In the genomic region with DNA sequence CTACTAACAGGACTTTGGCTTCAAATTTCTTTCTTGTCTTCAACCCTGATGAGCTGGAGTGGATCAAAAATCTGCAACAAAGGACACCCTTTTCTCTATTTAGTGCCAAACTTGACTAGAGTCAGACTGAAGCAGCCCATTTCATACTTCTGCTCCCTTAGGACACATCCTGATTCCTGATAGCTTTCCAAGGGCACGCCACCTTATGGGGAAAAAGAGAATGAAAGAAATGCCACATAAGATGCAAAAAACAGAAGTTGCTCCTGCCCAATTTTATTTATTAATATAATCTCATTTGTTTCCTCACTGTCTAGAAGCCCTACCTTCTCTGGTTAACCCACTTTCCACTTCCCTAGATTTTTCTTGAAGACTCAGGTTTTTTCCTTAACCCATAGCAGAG, we compare ENCODE assay signal across 11 cellular contexts.
A peak's percentile ranks its signal among the peaks of the same experiment; 100 is the strongest.
DNase-seq lines count a peak whose midpoint lies in the region; ATAC-seq and TF ChIP-seq lines count a peak whose summit lies in the region.
"Had no signal": no experiment of that assay in that cellular context is flagged by ENCODE, and none has a peak within 500 bp of the region (broad histone marks: within the 10 kb centered on the region; RNA-seq: fewer than 3 reads in every experiment).

No MANE protein-coding gene starts in this region.

- H3K27ac ChIP-seq in mammary epithelial cell (ENCODE audit: insufficient read depth, low read depth, low read length) (no peak overlapping the region), liver (ENCODE audit: low read depth in 1 of 2, low read length in 2 of 2) (no peak overlapping the region), tibial artery (no peak overlapping the region)
- H3K27ac ChIP-seq: ascending aorta had no signal

- H3K4me3 ChIP-seq in BJ (ENCODE audit: low read depth, low read length): no peak overlapping the region
- H3K4me3 ChIP-seq in mammary epithelial cell (replicated peaks in 1 of 3; ENCODE audit: insufficient read depth in 1 of 3, low read depth in 2 of 3, low read length in 3 of 3): no peak overlapping the region
- H3K4me3 ChIP-seq in liver (ENCODE audit: low read depth in 1 of 3, low read length in 3 of 3): no peak overlapping the region
- H3K4me3 ChIP-seq in tibial artery: no peak overlapping the region
- no peak overlapping the region for H3K4me3 ChIP-seq in HAP-1
- H3K4me3 ChIP-seq: ascending aorta had no signal

- TF ChIP-seq RAD21 in liver (IDR thresholded peaks at IDR 0.05): peak in 1 of 2 donors; percentile 47

- H3K9ac ChIP-seq in mammary epithelial cell (ENCODE audit: insufficient read depth, low read length) (no peak overlapping the region), liver (ENCODE audit: low read depth in 1 of 2, low read length in 2 of 2) (no peak overlapping the region)

- no peaks in the 10 kb centered on the region for H3K4me1 ChIP-seq in mammary epithelial cell (ENCODE audit: insufficient read depth, low read length)
- H3K4me1 ChIP-seq in liver (ENCODE audit: control insufficient read depth in 4 of 4, insufficient read depth in 4 of 4, low read length in 3 of 4): no peaks in the 10 kb centered on the region
- no peaks in the 10 kb centered on the region for H3K4me1 ChIP-seq in tibial artery
- no peaks in the 10 kb centered on the region for H3K4me1 ChIP-seq in HAP-1
- H3K4me1 ChIP-seq: ascending aorta had no signal

- TF ChIP-seq CTCF in BJ (IDR thresholded peaks at IDR 0.05; ENCODE audit: insufficient read depth, low read depth, low read length) (peak; percentile 49), mammary epithelial cell (conservative IDR thresholded peaks at IDR 0.05 in 1 of 2, IDR thresholded peaks at IDR 0.05 in 1 of 2; ENCODE audit: extremely low read depth in 1 of 2, insufficient read depth in 1 of 2, low read depth in 1 of 2, low read length in 2 of 2) (peak; percentile 45 to 50), liver (IDR thresholded peaks at IDR 0.05; ENCODE audit: low read depth, low read length, missing input control) (peak; percentile 25), tibial artery (IDR thresholded peaks at IDR 0.05) (no peak)

- H3K4me2 ChIP-seq in mammary epithelial cell (ENCODE audit: insufficient read depth, low read depth, low read length): no peak overlapping the region

- in situ Hi-C loops in mammary epithelial cell (cut with MboI; ENCODE audit: low sequenced_read_pairs in 2 of 2) (no loop called here), HAP-1 (cut with MboI; ENCODE audit: low sequenced_read_pairs) (no loop called here)

- H4K20me1 ChIP-seq in mammary epithelial cell (ENCODE audit: insufficient read depth, low read length): peaks cover 3% of the 10 kb centered on the region

- no peak for DNase-seq in BJ (ENCODE audit: low read depth)
- peak; percentile 16 for DNase-seq in HT1080 (ENCODE audit: low read depth)
- peak; percentile 9 for DNase-seq in mammary epithelial cell
- no peak for DNase-seq in tibial artery
- no peak for DNase-seq in islet precursor cell
- no peak for DNase-seq in HAP-1 (ENCODE audit: low spot score in 2 of 2)
- DNase-seq: activated CD8-positive, alpha-beta memory T cell treated with anti-CD3 and anti-CD28 coated beads for 24 hours; glutamatergic neuron had no signal

- H3K36me3 ChIP-seq in BJ (ENCODE audit: control insufficient read depth, insufficient read depth, low read length) (no peaks in the 10 kb centered on the region), mammary epithelial cell (ENCODE audit: insufficient read depth, low read length) (no peaks in the 10 kb centered on the region), liver (ENCODE audit: control insufficient read depth in 4 of 4, insufficient read depth in 3 of 4, low read depth in 1 of 4, low read length in 3 of 4) (no peaks in the 10 kb centered on the region), tibial artery (no peaks in the 10 kb centered on the region), HAP-1 (replicated peaks) (no peaks in the 10 kb centered on the region)
- H3K36me3 ChIP-seq: ascending aorta had no signal

- H3K27me3 ChIP-seq in BJ (ENCODE audit: control insufficient read depth, insufficient read depth, low read length) (no peaks in the 10 kb centered on the region; the same call in 1 of the 2 replicates), mammary epithelial cell (ENCODE audit: insufficient read depth, low read length) (peaks cover 3% of the 10 kb centered on the region), liver (ENCODE audit: control insufficient read depth in 4 of 4, insufficient read depth in 4 of 4, low read length in 3 of 4) (no peaks in the 10 kb centered on the region), tibial artery (no peaks in the 10 kb centered on the region), HAP-1 (ENCODE audit: low read depth) (0 out of 2 replicates have a peak, but pooled peaks cover 2% of the 10 kb centered on the region)
- H3K27me3 ChIP-seq: ascending aorta had no signal

- CTCF ChIA-PET in BJ (lab: Yijun Ruan, JAX): interaction anchor here (1.6 kb wide), 1 partner anchor 328 kb away, joined by 7 read pairs; no protein-coding TSS in a partner anchor
- CTCF ChIA-PET in mammary epithelial cell (lab: Charles Lee; ENCODE audit: low non-redundant PET): interaction anchor here (0.6 kb wide), 1 partner anchor 535 kb away, joined by 3 read pairs; no protein-coding TSS in a partner anchor

- no peak overlapping the region for H2AFZ ChIP-seq in mammary epithelial cell (ENCODE audit: low read depth, low read length)

- ATAC-seq in HG02981 (IDR thresholded peaks at IDR 0.05; ENCODE audit: unreplicated experiment): no peak

- dilution Hi-C loops in mammary epithelial cell (cut with HindIII; ENCODE audit: low sequenced_read_pairs): no loop called here

- H3K9me3 ChIP-seq in mammary epithelial cell (replicated peaks; ENCODE audit: insufficient read depth, low read length) (no peaks in the 10 kb centered on the region), liver (ENCODE audit: control insufficient read depth in 4 of 4, low read length in 3 of 4) (no peaks in the 10 kb centered on the region), tibial artery (no peaks in the 10 kb centered on the region), HAP-1 (no peaks in the 10 kb centered on the region)
- H3K9me3 ChIP-seq: ascending aorta had no signal

- BruUV-seq in mammary epithelial cell (replicated peaks; lab: Mats Ljungman, UMichigan): no TSS peak

- POLR2A ChIA-PET in BJ (lab: Charles Lee): no interaction called here

- intact Hi-C loops in mammary epithelial cell (cut with micrococcal nuclease): no loop called here
- intact Hi-C loops in tibial artery (cut with DNase I; ENCODE audit: low total_unique reads): no loop called here

- H3K79me2 ChIP-seq in mammary epithelial cell (ENCODE audit: insufficient read depth, low read length): no peaks in the 10 kb centered on the region

- WGBS in mammary epithelial cell (ENCODE audit: low coverage, missing lambda C conversion rate): 55% methylated on average over 1 of the region's 1 CpG
- WGBS in liver: 47% methylated on average over 1 of the region's 1 CpG

TF ChIP-seq in liver, 16 proteins besides CTCF, POLR2A, EP300 and RAD21:
- TF ChIP-seq JUND (IDR thresholded peaks at IDR 0.05): no peak
- no peak for TF ChIP-seq HNF4A (conservative IDR thresholded peaks at IDR 0.05)
- no peak for TF ChIP-seq NR2F2 (IDR thresholded peaks at IDR 0.05)
- no peak for TF ChIP-seq TAF1 (conservative IDR thresholded peaks at IDR 0.05)
- TF ChIP-seq EGR1 (IDR thresholded peaks at IDR 0.05; ENCODE audit: low read depth in 2 of 2): no peak
- no peak for TF ChIP-seq FOXA1 (IDR thresholded peaks at IDR 0.05)
- TF ChIP-seq FOXA2 (IDR thresholded peaks at IDR 0.05): no peak
- no peak for TF ChIP-seq RXRA (IDR thresholded peaks at IDR 0.05)
- TF ChIP-seq, protein P1, sequence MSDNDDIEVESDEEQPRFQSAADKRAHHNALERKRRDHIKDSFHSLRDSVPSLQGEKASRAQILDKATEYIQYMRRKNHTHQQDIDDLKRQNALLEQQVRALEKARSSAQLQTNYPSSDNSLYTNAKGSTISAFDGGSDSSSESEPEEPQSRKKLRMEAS (IDR thresholded peaks at IDR 0.05): no peak
- TF ChIP-seq GABPA (IDR thresholded peaks at IDR 0.05 in 1 of 2, conservative IDR thresholded peaks at IDR 0.05 in 1 of 2): no peak

Comparison
In these comparisons a context has a peak if more than half of its experiments do, and no peak if none do; other contexts are left out.
1. DNase-seq: peak in HT1080 (single experiment) and mammary epithelial cell (single experiment); none in BJ (single experiment), tibial artery (0 of 2), islet precursor cell (single experiment) and HAP-1 (0 of 2).
2. CTCF ChIP-seq: peak in BJ (single experiment), mammary epithelial cell (2 of 2) and liver (single experiment); none in tibial artery (0 of 2).